ENCODE assay signal across 1 cellular context in the genomic region with DNA sequence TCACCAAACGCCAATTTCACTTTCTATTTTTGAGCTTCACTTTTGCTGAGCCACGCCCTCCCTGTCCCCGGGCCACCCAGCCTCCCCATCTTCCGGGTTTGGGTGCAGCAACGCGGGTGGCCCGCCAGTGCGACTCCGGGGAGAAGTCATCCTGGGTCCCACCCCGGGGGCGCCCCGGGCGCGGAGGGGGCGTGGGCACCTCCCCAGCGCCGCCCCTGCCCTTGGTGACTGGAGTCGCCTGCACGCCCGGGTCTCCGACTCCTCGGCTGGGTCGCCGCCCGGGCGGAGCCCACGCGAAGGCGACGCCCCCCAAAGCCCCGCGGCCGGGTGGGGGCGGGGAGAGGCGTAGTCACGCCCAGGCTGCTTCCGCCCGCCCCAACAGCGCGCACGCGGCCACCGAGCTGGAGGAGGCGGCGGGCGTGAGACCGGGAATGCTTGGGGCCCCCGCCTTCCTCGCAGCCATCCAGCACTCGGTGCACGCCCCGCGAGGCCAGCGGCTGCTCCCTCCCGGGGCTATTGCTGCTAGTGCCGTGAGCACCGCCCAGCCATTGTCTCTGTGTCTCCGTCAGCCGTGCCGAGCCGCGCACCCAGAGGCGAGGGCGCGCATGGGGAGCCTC.
TF ChIP-seq lines count a peak whose summit lies in the region.

No MANE protein-coding gene starts in this region.

TF ChIP-seq in HCT116, 20 proteins besides CTCF, POLR2A, EP300 and RAD21 (continued from another document):
- TF ChIP-seq, protein P1, sequence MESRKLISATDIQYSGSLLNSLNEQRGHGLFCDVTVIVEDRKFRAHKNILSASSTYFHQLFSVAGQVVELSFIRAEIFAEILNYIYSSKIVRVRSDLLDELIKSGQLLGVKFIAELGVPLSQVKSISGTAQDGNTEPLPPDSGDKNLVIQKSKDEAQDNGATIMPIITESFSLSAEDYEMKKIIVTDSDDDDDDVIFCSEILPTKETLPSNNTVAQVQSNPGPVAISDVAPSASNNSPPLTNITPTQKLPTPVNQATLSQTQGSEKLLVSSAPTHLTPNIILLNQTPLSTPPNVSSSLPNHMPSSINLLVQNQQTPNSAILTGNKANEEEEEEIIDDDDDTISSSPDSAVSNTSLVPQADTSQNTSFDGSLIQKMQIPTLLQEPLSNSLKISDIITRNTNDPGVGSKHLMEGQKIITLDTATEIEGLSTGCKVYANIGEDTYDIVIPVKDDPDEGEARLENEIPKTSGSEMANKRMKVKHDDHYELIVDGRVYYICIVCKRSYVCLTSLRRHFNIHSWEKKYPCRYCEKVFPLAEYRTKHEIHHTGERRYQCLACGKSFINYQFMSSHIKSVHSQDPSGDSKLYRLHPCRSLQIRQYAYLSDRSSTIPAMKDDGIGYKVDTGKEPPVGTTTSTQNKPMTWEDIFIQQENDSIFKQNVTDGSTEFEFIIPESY (IDR thresholded peaks at IDR 0.05; ENCODE audit: extremely low read depth, insufficient replicate concordance, low read length): no peak
- TF ChIP-seq CBX3 (IDR thresholded peaks at IDR 0.05; ENCODE audit: low read depth) (no peak), EGR1 (IDR thresholded peaks at IDR 0.05; ENCODE audit: low read depth) (no peak), FOSL1 (IDR thresholded peaks at IDR 0.05; ENCODE audit: low read depth) (no peak), EZH2phosphoT487 (IDR thresholded peaks at IDR 0.05; ENCODE audit: borderline replicate concordance) (no peak), ELF1 (IDR thresholded peaks at IDR 0.05; ENCODE audit: borderline replicate concordance, low read depth) (no peak), CEBPB (IDR thresholded peaks at IDR 0.05; ENCODE audit: low read depth) (no peak)
